ENCODE assay signal across 17 cellular contexts in genomic region chr1:41580520-41581172, GRCh38.
A peak's percentile ranks its signal among the peaks of the same experiment; 100 is the strongest.
DNase-seq lines count a peak whose midpoint lies in the region; ATAC-seq and TF ChIP-seq lines count a peak whose summit lies in the region.
"Had no signal": no experiment of that assay in that cellular context is flagged by ENCODE, and none has a peak within 500 bp of the region (broad histone marks: within the 10 kb centered on the region; RNA-seq: fewer than 3 reads in every experiment).

No MANE protein-coding gene starts in this region.

- CTCF ChIA-PET in activated CD8-positive, alpha-beta T cell treated with anti-CD3 and anti-CD28 coated beads, Interleukin-2, amount 10 ng/mL, durations not matched to agents 7 days and 5 days (lab: Charles Lee), result interaction anchor here (0.9 to 2.3 kb wide), 2 partner anchors 77 to 311 kb away, joined by 3 to 11 read pairs; no protein-coding TSS in a partner anchor
- CTCF ChIA-PET in activated CD8-positive, alpha-beta T cell treated with anti-CD3 and anti-CD28 coated beads for 36 hours (lab: Charles Lee), result no interaction called here

- H3K4me3 Mint-ChIP-seq in activated CD8-positive, alpha-beta T cell treated with anti-CD3 and anti-CD28 coated beads, Interleukin-2, amount 10 ng/mL, durations not matched to agents 7 days and 5 days, result no peak overlapping the region
- H3K4me3 Mint-ChIP-seq in activated CD8-positive, alpha-beta T cell treated with anti-CD3 and anti-CD28 coated beads for 36 hours, result no peak overlapping the region
- H3K4me3 Mint-ChIP-seq in activated T-helper 17 cell treated with anti-CD3 and anti-CD28 coated beads, Interleukin-2, amount 50 U/mL, for 72 hours, result no peak overlapping the region
- H3K4me3 Mint-ChIP-seq in neural crest cell, result no peak overlapping the region
- H3K4me3 Mint-ChIP-seq: CD14-positive monocyte had no signal

- DNase-seq in activated CD8-positive, alpha-beta T cell treated with anti-CD3 and anti-CD28 coated beads, Interleukin-2, amount 10 ng/mL, durations not matched to agents 7 days and 5 days, result no peak
- DNase-seq in activated CD8-positive, alpha-beta T cell treated with anti-CD3 and anti-CD28 coated beads for 36 hours, result no peak
- peak; percentile 13 to 22 for DNase-seq in HL-60 (ENCODE audit: low read depth in 1 of 2, low spot score in 1 of 2)
- no peak for DNase-seq in neural crest cell (ENCODE audit: low read depth, low spot score)
- DNase-seq in NCI-H446 treated with DMSO at 0.1 percent for 48 hours (lab: John Stamatoyannopoulos, UW), result no peak
- DNase-seq in upper lobe of left lung, result no peak
- DNase-seq: DMS79, NCI-H146, spleen, transverse colon had no signal

- POLR2A ChIA-PET in activated CD8-positive, alpha-beta T cell treated with anti-CD3 and anti-CD28 coated beads, Interleukin-2, amount 10 ng/mL, durations not matched to agents 7 days and 5 days (lab: Charles Lee), result interaction anchor here (1.1 kb wide), 1 partner anchor 18 kb away, joined by 3 read pairs; no protein-coding TSS in a partner anchor
- POLR2A ChIA-PET in activated CD8-positive, alpha-beta T cell treated with anti-CD3 and anti-CD28 coated beads for 36 hours (lab: Charles Lee), result interaction anchor here (1.2 kb wide), 1 partner anchor 17 kb away, joined by 3 read pairs; no protein-coding TSS in a partner anchor

- H3K27ac ChIP-seq in HL-60 (replicated peaks) (no peak overlapping the region), upper lobe of left lung (no peak overlapping the region)
- H3K27ac ChIP-seq: gastroesophageal sphincter, SK-N-MC, spleen, transverse colon, VCaP had no signal

- H3K4me1 Mint-ChIP-seq in activated CD8-positive, alpha-beta T cell treated with anti-CD3 and anti-CD28 coated beads, Interleukin-2, amount 10 ng/mL, durations not matched to agents 7 days and 5 days (ENCODE audit: low read depth), result peaks cover 32% of the 10 kb centered on the region
- peaks cover 30% of the 10 kb centered on the region for H3K4me1 Mint-ChIP-seq in activated CD8-positive, alpha-beta T cell treated with anti-CD3 and anti-CD28 coated beads for 36 hours (ENCODE audit: low read depth)
- peaks cover 16% of the 10 kb centered on the region for H3K4me1 Mint-ChIP-seq in activated T-helper 17 cell treated with anti-CD3 and anti-CD28 coated beads, Interleukin-2, amount 50 U/mL, for 72 hours
- no peaks in the 10 kb centered on the region for H3K4me1 Mint-ChIP-seq in neural crest cell

- H3K27ac Mint-ChIP-seq in activated CD8-positive, alpha-beta T cell treated with anti-CD3 and anti-CD28 coated beads, Interleukin-2, amount 10 ng/mL, durations not matched to agents 7 days and 5 days, result peak overlapping the region; percentile 62
- no peak overlapping the region for H3K27ac Mint-ChIP-seq in activated CD8-positive, alpha-beta T cell treated with anti-CD3 and anti-CD28 coated beads for 36 hours
- H3K27ac Mint-ChIP-seq in activated T-helper 17 cell treated with anti-CD3 and anti-CD28 coated beads, Interleukin-2, amount 50 U/mL, for 72 hours, result peak overlapping the region; percentile 78
- H3K27ac Mint-ChIP-seq in neural crest cell (ENCODE audit: unreplicated experiment), result peak overlapping the region; percentile 27

- TF ChIP-seq CTCF in activated CD8-positive, alpha-beta T cell treated with anti-CD3 and anti-CD28 coated beads for 36 hours (IDR thresholded peaks at IDR 0.05), result no peak
- TF ChIP-seq CTCF in HL-60 (IDR thresholded peaks at IDR 0.05; ENCODE audit: insufficient read depth, low read length), result no peak
- TF ChIP-seq CTCF in neural crest cell (conservative IDR thresholded peaks at IDR 0.05), result no peak
- no peak for TF ChIP-seq CTCF in upper lobe of left lung (IDR thresholded peaks at IDR 0.05)

- no peaks in the 10 kb centered on the region for H3K4me1 ChIP-seq in upper lobe of left lung
- H3K4me1 ChIP-seq: gastroesophageal sphincter, transverse colon had no signal

- intact Hi-C loops in activated CD8-positive, alpha-beta T cell treated with anti-CD3 and anti-CD28 coated beads for 36 hours (cut with micrococcal nuclease), result no loop called here

- H3K36me3 ChIP-seq in upper lobe of left lung, result peaks cover 0 to 12% (median 0%) of the 10 kb centered on the region in 4 donors
- H3K36me3 ChIP-seq: transverse colon had no signal

- no peak for ATAC-seq in activated CD8-positive, alpha-beta T cell treated with anti-CD3 and anti-CD28 coated beads, Interleukin-2, amount 10 ng/mL, durations not matched to agents 7 days and 5 days
- no peak for ATAC-seq in activated CD8-positive, alpha-beta T cell treated with anti-CD3 and anti-CD28 coated beads for 36 hours
- ATAC-seq in activated T-helper 17 cell treated with anti-CD3 and anti-CD28 coated beads, Interleukin-2, amount 50 U/mL, for 72 hours (replicated peaks), result no peak
- ATAC-seq in upper lobe of left lung (ENCODE audit: low FRiP score in 2 of 2) (no peak), GM21825 (IDR thresholded peaks at IDR 0.05; ENCODE audit: unreplicated experiment) (no peak)
- ATAC-seq: esophagus mucosa, gastroesophageal sphincter had no signal

- H3K36me3 Mint-ChIP-seq in activated CD8-positive, alpha-beta T cell treated with anti-CD3 and anti-CD28 coated beads, Interleukin-2, amount 10 ng/mL, durations not matched to agents 7 days and 5 days (ENCODE audit: low read depth), result no peaks in the 10 kb centered on the region
- H3K36me3 Mint-ChIP-seq in activated CD8-positive, alpha-beta T cell treated with anti-CD3 and anti-CD28 coated beads for 36 hours (ENCODE audit: low read depth), result peaks cover 53% of the 10 kb centered on the region
- peaks cover 94% of the 10 kb centered on the region for H3K36me3 Mint-ChIP-seq in activated T-helper 17 cell treated with anti-CD3 and anti-CD28 coated beads, Interleukin-2, amount 50 U/mL, for 72 hours (ENCODE audit: low read depth)
- no peaks in the 10 kb centered on the region for H3K36me3 Mint-ChIP-seq in neural crest cell (ENCODE audit: low read depth)

- WGBS in upper lobe of left lung, 2 donors, result 76% methylated on average over 5 to 7 of the region's 7 CpGs

- H3K27me3 ChIP-seq in HL-60 (ENCODE audit: insufficient read depth, poor library complexity, severe bottlenecking) (no peaks in the 10 kb centered on the region), upper lobe of left lung (no peaks in the 10 kb centered on the region)
- H3K27me3 ChIP-seq: gastroesophageal sphincter, spleen, transverse colon had no signal

- no peaks in the 10 kb centered on the region for H3K9me3 Mint-ChIP-seq in activated CD8-positive, alpha-beta T cell treated with anti-CD3 and anti-CD28 coated beads, Interleukin-2, amount 10 ng/mL, durations not matched to agents 7 days and 5 days (ENCODE audit: insufficient read depth)
- H3K9me3 Mint-ChIP-seq in activated CD8-positive, alpha-beta T cell treated with anti-CD3 and anti-CD28 coated beads for 36 hours, result no peaks in the 10 kb centered on the region
- no peaks in the 10 kb centered on the region for H3K9me3 Mint-ChIP-seq in activated T-helper 17 cell treated with anti-CD3 and anti-CD28 coated beads, Interleukin-2, amount 50 U/mL, for 72 hours
- no peaks in the 10 kb centered on the region for H3K9me3 Mint-ChIP-seq in neural crest cell

- H3K27me3 Mint-ChIP-seq in activated CD8-positive, alpha-beta T cell treated with anti-CD3 and anti-CD28 coated beads, Interleukin-2, amount 10 ng/mL, durations not matched to agents 7 days and 5 days (ENCODE audit: low read depth), result no peaks in the 10 kb centered on the region
- no peaks in the 10 kb centered on the region for H3K27me3 Mint-ChIP-seq in activated CD8-positive, alpha-beta T cell treated with anti-CD3 and anti-CD28 coated beads for 36 hours
- H3K27me3 Mint-ChIP-seq in activated T-helper 17 cell treated with anti-CD3 and anti-CD28 coated beads, Interleukin-2, amount 50 U/mL, for 72 hours, result no peaks in the 10 kb centered on the region
- no peaks in the 10 kb centered on the region for H3K27me3 Mint-ChIP-seq in neural crest cell (ENCODE audit: low read depth)

- H3K9me3 ChIP-seq in upper lobe of left lung, result no peaks in the 10 kb centered on the region
- H3K9me3 ChIP-seq: gastroesophageal sphincter, spleen, transverse colon had no signal

- H3K4me3 ChIP-seq in HL-60 (replicated peaks; ENCODE audit: insufficient read depth, low read length) (no peak overlapping the region), upper lobe of left lung (no peak overlapping the region)
- H3K4me3 ChIP-seq: gastroesophageal sphincter, SK-N-MC, spleen, transverse colon had no signal

- TF ChIP-seq POLR2A in upper lobe of left lung (IDR thresholded peaks at IDR 0.05), result no peak

- TF ChIP-seq EP300 in upper lobe of left lung (IDR thresholded peaks at IDR 0.05), result no peak

Comparison
In these comparisons a context has a peak if more than half of its experiments do, and no peak if none do; other contexts are left out.
1. DNase-seq: peak in HL-60 (2 of 2); none in activated CD8-positive, alpha-beta T cell treated with anti-CD3 and anti-CD28 coated beads, Interleukin-2, amount 10 ng/mL, durations not matched to agents 7 days and 5 days (single experiment), activated CD8-positive, alpha-beta T cell treated with anti-CD3 and anti-CD28 coated beads for 36 hours (single experiment), neural crest cell (single experiment), NCI-H446 treated with DMSO at 0.1 percent for 48 hours (single experiment) and upper lobe of left lung (0 of 2).